In the genomic region with DNA sequence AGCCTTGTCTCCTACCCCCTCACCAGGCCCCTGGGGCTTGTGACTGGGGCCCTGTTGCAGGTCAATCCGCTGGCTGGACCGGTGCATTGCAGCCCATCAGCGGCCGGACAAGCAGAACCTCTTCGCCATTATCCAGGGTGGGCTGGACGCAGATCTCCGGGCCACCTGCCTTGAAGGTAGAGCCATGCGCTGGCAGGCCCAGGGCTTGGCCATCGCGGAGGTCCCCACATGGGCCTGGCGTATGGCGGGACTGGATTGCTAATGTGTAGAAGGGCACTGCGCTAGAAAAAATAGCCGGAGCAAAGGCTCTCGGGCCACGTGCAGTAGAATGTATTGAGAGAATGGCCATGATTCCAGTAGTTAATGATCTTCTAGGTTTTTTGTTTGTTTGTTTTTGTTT, we compare ENCODE assay signal across 6 cellular contexts.
"Had no signal": no experiment of that assay in that cellular context is flagged by ENCODE, and none has a peak within 500 bp of the region (broad histone marks: within the 10 kb centered on the region; RNA-seq: fewer than 3 reads in every experiment).

No MANE protein-coding gene starts in this region.

- H3K27ac Mint-ChIP-seq: H9, HFFc6, IgD-negative memory B cell had no signal

- H3K9ac ChIP-seq: GM23248 had no signal

- H3K4me3 Mint-ChIP-seq: H9, HFFc6, IgD-negative memory B cell had no signal

- H3K4me1 Mint-ChIP-seq: IgD-negative memory B cell had no signal

- H3K4me3 ChIP-seq: GM23248 had no signal

- H3K27ac ChIP-seq: GM23248 had no signal

- H3K9me3 Mint-ChIP-seq: H9, HFFc6, IgD-negative memory B cell had no signal

- DNase-seq: GM23248, GOT3, H9, HFFc6, KBM-7 had no signal

- H3K27me3 Mint-ChIP-seq: IgD-negative memory B cell had no signal

- H2AFZ ChIP-seq: GM23248 had no signal
